In the genomic region with DNA sequence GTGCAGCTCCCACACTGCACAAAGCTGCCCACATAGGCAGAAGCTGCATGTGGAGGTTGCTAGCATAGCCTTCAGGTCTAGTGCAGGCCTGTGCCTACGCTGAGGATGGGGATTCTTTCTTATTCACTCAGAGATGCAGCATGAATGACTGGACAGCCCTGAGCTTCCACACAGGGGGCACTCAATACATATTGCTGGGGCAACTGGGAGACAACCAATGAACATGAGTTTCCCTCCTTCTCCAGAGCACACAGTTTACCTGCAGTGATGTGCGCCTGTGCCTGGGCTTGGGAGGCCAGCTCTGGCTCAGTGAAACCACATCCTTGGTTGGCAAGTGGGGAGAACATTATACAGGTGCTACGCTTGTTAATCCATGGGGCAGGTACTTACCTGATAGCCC, we compare ENCODE assay signal across 23 cellular contexts.
"Had no signal": no experiment of that assay in that cellular context is flagged by ENCODE, and none has a peak within 500 bp of the region (broad histone marks: within the 10 kb centered on the region; RNA-seq: fewer than 3 reads in every experiment).

No MANE protein-coding gene starts in this region.

- H3K4me3 ChIP-seq: MG63, PC-9, SJCRH30, SK-N-MC had no signal

- H3K4me1 ChIP-seq: SJCRH30 had no signal

- H3K9me3 ChIP-seq: MG63 had no signal

- H3K36me3 ChIP-seq: MG63, SJCRH30 had no signal

- ATAC-seq: Panc1, Right ventricle myocardium inferior, SK-N-SH treated with all-trans-retinoic acid at 6 μM for 48 hours had no signal

- DNase-seq: Kasumi-1, KG1, MG63, NCI-H1048, NCI-H1417 treated with DMSO at 0.1 percent for 48 hours, NCI-H1436 treated with DMSO at 0.1 percent for 48 hours, NCI-H1694 treated with DMSO at 0.1 percent for 48 hours, NCI-H187 treated with DMSO at 0.1 percent for 48 hours, NCI-H2029, NCI-H2081, NCI-H2171 treated with DMSO at 0.1 percent for 48 hours, NCI-H345, NCI-H510A treated with DMSO at 0.1 percent for 48 hours, NCI-H526 treated with DMSO at 0.1 percent for 48 hours, PC-9, SIG-M5, SW 1271 had no signal

- H3K4me2 ChIP-seq: PC-9 had no signal

- H3K27ac ChIP-seq: PC-9, RWPE1, SJCRH30, SK-N-MC had no signal

- H3K27me3 ChIP-seq: MG63, SJCRH30 had no signal

- H2AFZ ChIP-seq: PC-9 had no signal
